ENCODE assay signal across 7 cellular contexts in the genomic region with DNA sequence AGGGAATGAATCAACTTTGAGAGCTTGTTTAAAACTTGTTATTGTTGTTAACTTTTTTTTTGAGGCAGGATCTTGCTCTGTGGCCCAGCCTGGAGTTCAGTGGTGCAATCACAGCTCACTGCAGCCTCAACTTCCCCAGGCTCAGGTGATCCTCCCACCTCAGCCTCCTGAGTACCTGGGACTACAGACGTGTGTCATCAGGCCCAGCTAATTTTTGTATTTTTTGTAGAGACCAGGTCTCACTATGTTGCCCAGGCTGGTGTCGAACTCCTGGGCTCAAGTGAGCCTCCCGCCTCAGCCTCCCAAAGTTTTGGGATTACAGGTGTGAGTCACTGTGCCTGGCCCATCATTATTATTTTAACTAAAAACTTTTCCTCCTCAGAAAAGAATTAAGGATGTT.
DNase-seq lines count a peak whose midpoint lies in the region; ATAC-seq, FAIRE-seq and TF ChIP-seq lines count a peak whose summit lies in the region.
"Not testable (repeated sequence)": the region's sequence is repeated elsewhere in the genome, so short reads cannot be mapped to it uniquely, and the experiment has no call there.

No MANE protein-coding gene starts in this region.

- not testable (repeated sequence) for TF ChIP-seq EP300 in HepG2 (IDR thresholded peaks at IDR 0.05; ENCODE audit: low read depth in 2 of 2, low read length in 2 of 2); HepG2 (CRISPR knock-in tag; IDR thresholded peaks at IDR 0.05; ENCODE audit: borderline replicate concordance); transverse colon (IDR thresholded peaks at IDR 0.05; ENCODE audit: low read depth)

- peak overlapping the region; percentile 32; the same call in 1 of the 2 replicates for H3K27ac ChIP-seq in HUES64 (ENCODE audit: low read depth, low read length)
- H3K27ac ChIP-seq in esophagus squamous epithelium, result peak overlapping the region in 3 of 4 donors; percentile 26 to 49 (median 35)
- H3K27ac ChIP-seq in HepG2 (ENCODE audit: extremely low read length, insufficient read depth, low read length), result not testable (repeated sequence)
- H3K27ac ChIP-seq in rectal smooth muscle tissue (ENCODE audit: low read depth, low read length), result peak overlapping the region; percentile 52
- H3K27ac ChIP-seq in transverse colon, result peak overlapping the region; percentile 58 to 71 (median 63)

- H3K36me3 Mint-ChIP-seq in brain; nephron (ENCODE audit: low read depth): not testable (repeated sequence)

- WGBS in HUES64, result 87% methylated on average over 3 of the region's 3 CpGs
- 67 to 79% methylated on average over 3 of the region's 3 CpGs for WGBS in esophagus squamous epithelium, 2 donors
- 89% methylated on average over 3 of the region's 3 CpGs for WGBS in HepG2 (ENCODE audit: low lambda C conversion rate)
- 95% methylated on average over 3 of the region's 3 CpGs; no CpG with 5 or more reads in 1 of the 2 donors for WGBS in transverse colon (ENCODE audit: low coverage in 1 of 2), 2 donors

- not testable (repeated sequence) for BruUV-seq in HepG2 (replicated peaks; lab: Mats Ljungman, UMichigan)

- H4K20me1 ChIP-seq in HepG2 (ENCODE audit: insufficient read depth, low read length), result not testable (repeated sequence)

- CTCF ChIA-PET in HepG2 (lab: Yijun Ruan, JAX; ENCODE audit: low intra/inter-chr PET ratio, low total read pairs), result not testable (repeated sequence)

- not testable (repeated sequence) for TF ChIP-seq RAD21 in HepG2 (CRISPR knock-in tag; IDR thresholded peaks at IDR 0.05)

- not testable (repeated sequence) for H2AFZ ChIP-seq in HepG2 (ENCODE audit: low read length)

- POLR2A ChIA-PET in HepG2 (lab: Yijun Ruan, JAX), result interaction anchor here (0.7 to 1.4 kb wide), 2 partner anchors 577 to 1094 kb away, joined by 3 read pairs; no protein-coding TSS in a partner anchor

- H3K9me3 Mint-ChIP-seq in brain, nephron: not testable (repeated sequence)

- DNase-seq in esophagus squamous epithelium (lab: John Stamatoyannopoulos, UW); HepG2 (ENCODE audit: low spot score); transverse colon: not testable (repeated sequence)

- not testable (repeated sequence) for TF ChIP-seq POLR2A in esophagus squamous epithelium (IDR thresholded peaks at IDR 0.05); HepG2 (IDR thresholded peaks at IDR 0.05; ENCODE audit: insufficient read depth in 1 of 2, low read depth in 2 of 2, low read length in 2 of 2); transverse colon (IDR thresholded peaks at IDR 0.05)

- H3K27me3 Mint-ChIP-seq in brain; nephron (ENCODE audit: low read depth): not testable (repeated sequence)

- not testable (repeated sequence) for H3K4me3 ChIP-seq in HUES64 (ENCODE audit: low read length); esophagus squamous epithelium; HepG2 (replicated peaks in 1 of 3; ENCODE audit: insufficient read depth in 1 of 3, low read depth in 2 of 3, low read length in 3 of 3); transverse colon
- H3K4me3 ChIP-seq in rectal smooth muscle tissue (ENCODE audit: low read length), result peak overlapping the region; percentile 18

- peaks cover 15% of the 10 kb centered on the region for H3K4me1 ChIP-seq in HUES64 (ENCODE audit: insufficient read depth, low read length)
- H3K4me1 ChIP-seq in esophagus squamous epithelium, result peaks cover 4 to 37% (median 14%) of the 10 kb centered on the region in 3 donors
- peaks cover 22% of the 10 kb centered on the region for H3K4me1 ChIP-seq in HepG2 (ENCODE audit: insufficient read depth, low read length)
- H3K4me1 ChIP-seq in rectal smooth muscle tissue (ENCODE audit: control insufficient read depth, insufficient read depth, low read length), result not testable (repeated sequence)
- peaks cover 0 to 23% (median 6%) of the 10 kb centered on the region in 4 donors for H3K4me1 ChIP-seq in transverse colon

- not testable (repeated sequence) for H3K9me3 ChIP-seq in HUES64 (ENCODE audit: insufficient read depth, low read depth, low read length); esophagus squamous epithelium; HepG2 (ENCODE audit: low read length); transverse colon

- H3K4me1 Mint-ChIP-seq in brain, result peaks cover 35% of the 10 kb centered on the region
- peaks cover 33% of the 10 kb centered on the region for H3K4me1 Mint-ChIP-seq in nephron

- in situ Hi-C loops in HepG2 (cut with HindIII; ENCODE audit: extremely low pct_ligation_motif_present, low pct_unique_long_range_greater_than_20kb), result loop anchor here (25.0 kb wide), 1 partner anchor 1106 kb away; a partner anchor contains a TSS
- in situ Hi-C loops in transverse colon (cut with MboI; ENCODE audit: low pct_ligation_motif_present in 1 of 4, low pct_unique_long_range_greater_than_20kb in 1 of 4, low sequenced_read_pairs in 3 of 4), result not testable (repeated sequence)

- FAIRE-seq in HepG2 (lab: Jason Lieb, UNC), result not testable (repeated sequence)

- H3K27ac Mint-ChIP-seq in brain (peak overlapping the region; percentile 13 to 87 (median 82)), nephron (peak overlapping the region; percentile 32 to 62 (median 33))

- not testable (repeated sequence) for ATAC-seq in HepG2

- not testable (repeated sequence) for H3K4me2 ChIP-seq in HepG2 (ENCODE audit: low read depth, low read length)

- not testable (repeated sequence) for TF ChIP-seq CTCF in brain (conservative IDR thresholded peaks at IDR 0.05); esophagus squamous epithelium (IDR thresholded peaks at IDR 0.05); HepG2 (CRISPR knock-in tag; IDR thresholded peaks at IDR 0.05); nephron (IDR thresholded peaks at IDR 0.05; ENCODE audit: unreplicated experiment in 3 of 3); transverse colon (IDR thresholded peaks at IDR 0.05)

- H3K79me2 ChIP-seq in HepG2 (ENCODE audit: insufficient read depth, low read length), result not testable (repeated sequence)

- H3K36me3 ChIP-seq in HUES64 (ENCODE audit: insufficient read depth, low read length); esophagus squamous epithelium; HepG2 (replicated peaks in 1 of 2; ENCODE audit: control insufficient read depth in 1 of 2, insufficient read depth in 2 of 2, low read length in 2 of 2); rectal smooth muscle tissue (ENCODE audit: control insufficient read depth, insufficient read depth, low read length); transverse colon: not testable (repeated sequence)

- not testable (repeated sequence) for H3K27me3 ChIP-seq in HUES64 (ENCODE audit: insufficient read depth, low read length); esophagus squamous epithelium; HepG2 (ENCODE audit: control insufficient read depth in 1 of 2, insufficient read depth in 2 of 2, low read length in 2 of 2); rectal smooth muscle tissue (ENCODE audit: control insufficient read depth, insufficient read depth, low read length); transverse colon

- intact Hi-C loops in esophagus squamous epithelium (cut with DNase I); HepG2 (cut with micrococcal nuclease; ENCODE audit: unreplicated experiment); transverse colon (cut with DNase I; ENCODE audit: low total_unique reads): not testable (repeated sequence)

- H3K9ac ChIP-seq in HUES64 (ENCODE audit: low read depth, low read length); HepG2 (ENCODE audit: insufficient read depth, low read depth, low read length); rectal smooth muscle tissue (ENCODE audit: low read length): not testable (repeated sequence)

- peak overlapping the region in 2 of 5 experiments; percentile 43 to 66 for H3K4me3 Mint-ChIP-seq in brain
- H3K4me3 Mint-ChIP-seq in nephron, result peak overlapping the region in 1 of 3 experiments; percentile 21

TF ChIP-seq in HepG2, 621 proteins besides CTCF, POLR2A, EP300 and RAD21:
- peak; percentile 66 for TF ChIP-seq ZNF121 (CRISPR knock-in tag; IDR thresholded peaks at IDR 0.05)
- TF ChIP-seq, protein P1, sequence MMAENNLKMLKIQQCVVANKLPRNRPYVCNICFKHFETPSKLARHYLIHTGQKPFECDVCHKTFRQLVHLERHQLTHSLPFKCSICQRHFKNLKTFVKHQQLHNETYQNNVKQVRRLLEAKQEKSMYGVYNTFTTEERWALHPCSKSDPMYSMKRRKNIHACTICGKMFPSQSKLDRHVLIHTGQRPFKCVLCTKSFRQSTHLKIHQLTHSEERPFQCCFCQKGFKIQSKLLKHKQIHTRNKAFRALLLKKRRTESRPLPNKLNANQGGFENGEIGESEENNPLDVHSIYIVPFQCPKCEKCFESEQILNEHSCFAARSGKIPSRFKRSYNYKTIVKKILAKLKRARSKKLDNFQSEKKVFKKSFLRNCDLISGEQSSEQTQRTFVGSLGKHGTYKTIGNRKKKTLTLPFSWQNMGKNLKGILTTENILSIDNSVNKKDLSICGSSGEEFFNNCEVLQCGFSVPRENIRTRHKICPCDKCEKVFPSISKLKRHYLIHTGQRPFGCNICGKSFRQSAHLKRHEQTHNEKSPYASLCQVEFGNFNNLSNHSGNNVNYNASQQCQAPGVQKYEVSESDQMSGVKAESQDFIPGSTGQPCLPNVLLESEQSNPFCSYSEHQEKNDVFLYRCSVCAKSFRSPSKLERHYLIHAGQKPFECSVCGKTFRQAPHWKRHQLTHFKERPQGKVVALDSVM (CRISPR knock-in tag; IDR thresholded peaks at IDR 0.05), result peak; percentile 56; the same call in 1 of the 2 replicates
